ENCODE assay signal across 22 cellular contexts in the genomic region with DNA sequence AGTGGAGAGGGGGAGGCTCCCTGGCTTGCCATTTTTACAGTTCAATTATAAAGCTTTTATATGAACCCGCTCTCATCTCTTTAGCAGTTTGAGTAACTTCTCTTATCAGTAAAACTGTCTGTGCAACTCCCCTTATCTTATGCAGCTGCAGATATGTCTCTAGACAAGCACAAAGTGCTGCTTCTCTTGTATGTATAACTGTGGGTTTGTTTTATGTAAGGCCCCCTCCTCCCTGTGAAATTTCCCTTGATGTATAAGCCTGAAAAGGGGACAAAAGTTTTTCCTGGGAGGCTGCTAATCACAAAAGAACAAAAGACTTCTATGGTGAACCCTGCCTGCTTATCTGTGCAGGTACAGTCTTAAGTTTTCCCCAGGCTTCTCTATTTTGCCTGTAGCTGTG.
"Had no signal": no experiment of that assay in that cellular context is flagged by ENCODE, and none has a peak within 500 bp of the region (broad histone marks: within the 10 kb centered on the region; RNA-seq: fewer than 3 reads in every experiment).

No MANE protein-coding gene starts in this region.

- ATAC-seq: T-cell had no signal

- DNase-seq: Kasumi-1, KG1, MM.1S, NCI-H1092 treated with DMSO at 0.1 percent for 48 hours, NCI-H1436, NCI-H187, NCI-H2029, NCI-H2081 treated with DMSO at 0.1 percent for 48 hours, NCI-H2171, NCI-H226, NCI-H446, NCI-H510A, NCI-H524 treated with DMSO at 0.1 percent for 48 hours, NCI-H69, NCI-H774, SHP77, SK-N-SH, SW 1271, T-cell had no signal

- H3K36me3 Mint-ChIP-seq: IgD-negative memory B cell had no signal

- H3K27ac ChIP-seq: RWPE1 had no signal

- H3K9me3 ChIP-seq: SK-N-SH had no signal

- H3K4me1 Mint-ChIP-seq: IgD-negative memory B cell had no signal

- H3K27ac Mint-ChIP-seq: IgD-negative memory B cell; T-cell; T-helper 1 cell treated with Interleukin-12 subunit alpha and Interleukin-12 subunit beta and Interleukin-4 antibody, amounts not matched to agents 30 μg/mL and 1 μg/mL, for 36 hours had no signal

- H3K4me3 Mint-ChIP-seq: IgD-negative memory B cell; T-cell; T-helper 1 cell treated with Interleukin-12 subunit alpha and Interleukin-12 subunit beta and Interleukin-4 antibody, amounts not matched to agents 30 μg/mL and 1 μg/mL, for 36 hours had no signal

- H3K27me3 Mint-ChIP-seq: IgD-negative memory B cell, T-cell had no signal

- H3K9me3 Mint-ChIP-seq: IgD-negative memory B cell had no signal
